13 cellular contexts compared by ENCODE assay signal in genomic region chr2:128302744-128303067, GRCh38. TPM values are rescaled to one million over a fixed set of nuclear protein-coding genes. Genes with fewer than 3 reads are reported as not detected.
DNase-seq lines count a peak whose midpoint lies in the region; TF ChIP-seq lines count a peak whose summit lies in the region.
"Had no signal": no experiment of that assay in that cellular context is flagged by ENCODE, and none has a peak within 500 bp of the region (broad histone marks: within the 10 kb centered on the region; RNA-seq: fewer than 3 reads in every experiment).

No MANE protein-coding gene starts in this region.

- BruUV-seq in MCF 10A (replicated peaks; lab: Mats Ljungman, UMichigan), result no TSS peak

- peak overlapping the region; percentile 7 to 98 for H3K27ac ChIP-seq in breast epithelium
- peak overlapping the region; percentile 6 for H3K27ac ChIP-seq in temporal lobe (ENCODE audit: low read depth, low read length)
- H3K27ac ChIP-seq in substantia nigra (ENCODE audit: low read depth, low read length, poor library complexity, severe bottlenecking), result no peak overlapping the region
- H3K27ac ChIP-seq: 22Rv1 had no signal

- DNase-seq in breast epithelium (ENCODE audit: low spot score in 2 of 2), result no peak
- DNase-seq in MCF 10A (ENCODE audit: unreplicated experiment), result no peak
- peak; percentile 66 for DNase-seq in brain pericyte (ENCODE audit: low read depth, low spot score)
- no peak for DNase-seq in mesothelial cell of epicardium (ENCODE audit: low spot score in 2 of 2, unreplicated experiment in 2 of 2)
- no peak for DNase-seq in substantia nigra (lab: John Stamatoyannopoulos, UW)
- DNase-seq in NCI-H2107 (lab: John Stamatoyannopoulos, UW), result no peak
- no peak for DNase-seq in C1 segment of cervical spinal cord (lab: John Stamatoyannopoulos, UW)
- DNase-seq: activated gamma-delta T cell, amniotic stem cell, hippocampal formation, NCI-H1436 treated with DMSO at 0.1 percent for 48 hours had no signal

- H3K36me3 Mint-ChIP-seq in MCF 10A (ENCODE audit: insufficient read depth, unreplicated experiment), result no peaks in the 10 kb centered on the region
- peaks cover 11% of the 10 kb centered on the region for H3K36me3 Mint-ChIP-seq in mesothelial cell of epicardium

- H3K27me3 Mint-ChIP-seq in MCF 10A (ENCODE audit: insufficient read depth, unreplicated experiment) (no peaks in the 10 kb centered on the region), mesothelial cell of epicardium (ENCODE audit: low read depth) (no peaks in the 10 kb centered on the region)

- H3K9me3 Mint-ChIP-seq in MCF 10A (ENCODE audit: unreplicated experiment) (no peaks in the 10 kb centered on the region), mesothelial cell of epicardium (peaks cover 9% of the 10 kb centered on the region)

- no peak for TF ChIP-seq POLR2A in breast epithelium (IDR thresholded peaks at IDR 0.05)

- H3K27me3 ChIP-seq in breast epithelium, result no peaks in the 10 kb centered on the region

- H3K36me3 ChIP-seq in breast epithelium, result no peaks in the 10 kb centered on the region

- H3K4me1 ChIP-seq in breast epithelium, result peaks cover 39 to 56% of the 10 kb centered on the region in 2 donors

- H3K27ac Mint-ChIP-seq in MCF 10A (ENCODE audit: low read depth, unreplicated experiment) (no peak overlapping the region), mesothelial cell of epicardium (peak overlapping the region; percentile 75)

- POLR2A ChIA-PET in MCF 10A (lab: Yijun Ruan, JAX), result no interaction called here

- no peaks in the 10 kb centered on the region for H3K9me3 ChIP-seq in breast epithelium

- H3K4me1 Mint-ChIP-seq in MCF 10A (ENCODE audit: insufficient read depth, unreplicated experiment), result peaks cover 51% of the 10 kb centered on the region
- H3K4me1 Mint-ChIP-seq in mesothelial cell of epicardium, result peaks cover 69% of the 10 kb centered on the region

- H3K4me3 ChIP-seq in breast epithelium, result no peak overlapping the region

- H3K4me3 Mint-ChIP-seq in MCF 10A (ENCODE audit: unreplicated experiment), result no peak overlapping the region
- H3K4me3 Mint-ChIP-seq in mesothelial cell of epicardium, result no peak overlapping the region

- CTCF ChIA-PET in MCF 10A (lab: Yijun Ruan, JAX), result interaction anchor here (0.6 to 1.5 kb wide), 3 partner anchors 17 to 133 kb away, joined by 3 to 4 read pairs (median 3); no protein-coding TSS in a partner anchor

- TF ChIP-seq CTCF in breast epithelium (IDR thresholded peaks at IDR 0.05), result no peak
- TF ChIP-seq CTCF in MCF 10A (IDR thresholded peaks at IDR 0.05; ENCODE audit: unreplicated experiment), result no peak
- TF ChIP-seq CTCF in mesothelial cell of epicardium (IDR thresholded peaks at IDR 0.05; ENCODE audit: unreplicated experiment), result no peak

- intact Hi-C loops in breast epithelium (cut with DNase I; ENCODE audit: low total_unique reads) (no loop called here), MCF 10A (cut with micrococcal nuclease) (loop anchor here (10.0 kb wide), 1 partner anchor 238 kb away; no protein-coding TSS in a partner anchor)

RNA-seq across cellular contexts. Expression of gene HS6ST1, which starts 16.0 kb away (rescaled TPM):
- total RNA-seq in breast epithelium, result 10 to 100 TPM; 15.7 to 38.6 (median 29.8) TPM
- total RNA-seq in MCF 10A (2022), result 9.6 and 11.4 TPM in 2 replicates
- total RNA-seq in mesothelial cell of epicardium, result 139 to 141 TPM (median 141 TPM) in 3 replicates
- total RNA-seq in temporal lobe, result 48.7 TPM
